Comparison of ENCODE assay signal across 14 cellular contexts in the genomic region with DNA sequence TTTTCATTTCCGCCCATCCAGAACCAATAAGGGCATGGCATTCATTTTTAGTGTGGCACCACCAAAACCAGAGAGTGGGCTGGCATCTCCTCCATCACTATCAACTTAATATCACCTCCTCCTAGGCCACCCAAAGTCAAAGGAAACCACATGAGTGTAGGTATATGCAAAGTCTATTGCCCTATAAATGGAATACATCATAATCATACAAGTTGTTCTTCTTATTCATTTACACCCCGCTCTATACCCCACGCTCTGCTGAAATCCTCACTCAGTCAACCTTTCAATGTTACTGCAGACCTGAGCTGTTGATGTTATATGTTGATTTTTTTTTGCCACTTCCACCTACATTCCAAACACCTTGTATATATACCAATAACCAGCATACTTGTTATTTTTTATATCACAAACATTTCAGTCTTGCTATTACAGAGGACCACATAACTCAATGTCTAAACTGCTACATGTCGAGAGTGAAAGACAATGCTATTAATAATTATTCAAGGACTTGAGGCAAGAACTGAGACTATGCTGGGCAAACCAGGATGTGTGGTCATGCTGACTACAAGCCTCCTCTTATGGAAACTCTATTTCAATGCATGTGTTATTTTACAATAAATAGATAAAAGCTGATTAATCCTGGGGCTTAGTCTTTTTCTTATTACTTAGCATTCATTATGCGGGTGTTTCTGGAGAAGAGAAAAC.
DNase-seq lines count a peak whose midpoint lies in the region; ATAC-seq and TF ChIP-seq lines count a peak whose summit lies in the region.
"Had no signal": no experiment of that assay in that cellular context is flagged by ENCODE, and none has a peak within 500 bp of the region (broad histone marks: within the 10 kb centered on the region; RNA-seq: fewer than 3 reads in every experiment).

No MANE protein-coding gene starts in this region.

- no peak overlapping the region for H2AFZ ChIP-seq in osteoblast (ENCODE audit: low read length)
- H2AFZ ChIP-seq in hepatocyte, result no peak overlapping the region

- H3K79me2 ChIP-seq in osteoblast (ENCODE audit: insufficient read depth, low read length), result no peaks in the 10 kb centered on the region
- no peaks in the 10 kb centered on the region for H3K79me2 ChIP-seq in hepatocyte

- H3K9me3 ChIP-seq in osteoblast (ENCODE audit: low read depth, low read length) (no peaks in the 10 kb centered on the region), hepatocyte (ENCODE audit: low read depth) (no peaks in the 10 kb centered on the region)
- H3K9me3 ChIP-seq: neutrophil had no signal

- H3K27ac ChIP-seq in osteoblast (ENCODE audit: low read depth, low read length) (no peak overlapping the region), hepatocyte (no peak overlapping the region)
- H3K27ac ChIP-seq: HL-60, neutrophil had no signal

- H3K36me3 ChIP-seq in osteoblast (ENCODE audit: insufficient read depth, low read length) (no peaks in the 10 kb centered on the region), hepatocyte (replicated peaks; ENCODE audit: insufficient read depth, low read depth) (no peaks in the 10 kb centered on the region)
- H3K36me3 ChIP-seq: neutrophil had no signal

- H3K27me3 ChIP-seq in osteoblast (ENCODE audit: insufficient read depth, low read length) (no peaks in the 10 kb centered on the region), hepatocyte (no peaks in the 10 kb centered on the region)
- H3K27me3 ChIP-seq: neutrophil had no signal

- peak overlapping the region; percentile 60 for H3K4me2 ChIP-seq in osteoblast (ENCODE audit: insufficient read depth, low read length)
- H3K4me2 ChIP-seq in hepatocyte, result no peak overlapping the region

- H4K20me1 ChIP-seq in osteoblast (ENCODE audit: insufficient read depth, low read length), result no peaks in the 10 kb centered on the region
- no peaks in the 10 kb centered on the region for H4K20me1 ChIP-seq in hepatocyte (ENCODE audit: insufficient read depth, poor library complexity, severe bottlenecking)

- no peaks in the 10 kb centered on the region for H3K9me2 ChIP-seq in hepatocyte (replicated peaks; ENCODE audit: insufficient read depth)

- DNase-seq in osteoblast (ENCODE audit: insufficient read length, low spot score, missing footprints) (no peak), NCI-H2029 (lab: John Stamatoyannopoulos, UW) (no peak), hepatocyte (ENCODE audit: low spot score) (no peak), COLO668 (lab: John Stamatoyannopoulos, UW; ENCODE audit: unreplicated experiment) (no peak)
- DNase-seq: H7, Kasumi-1, mesendoderm, NCI-H1930, SHP77 treated with DMSO at 0.1 percent for 48 hours had no signal

- WGBS in hepatocyte (ENCODE audit: low lambda C conversion rate, missing lambda C conversion rate), result 88% methylated on average over 5 of the region's 5 CpGs

- H3K4me1 ChIP-seq in osteoblast (ENCODE audit: insufficient read depth, low read length) (peaks cover 6% of the 10 kb centered on the region), hepatocyte (ENCODE audit: insufficient read depth) (no peaks in the 10 kb centered on the region)

- ATAC-seq in GM19043 (IDR thresholded peaks at IDR 0.05; ENCODE audit: low read depth, unreplicated experiment) (peak; percentile 89), GM21576 (IDR thresholded peaks at IDR 0.05; ENCODE audit: unreplicated experiment) (peak; percentile 80), HG03175 (IDR thresholded peaks at IDR 0.05; ENCODE audit: unreplicated experiment) (peak; percentile 95)

- H3K4me3 ChIP-seq in osteoblast (ENCODE audit: insufficient read depth, low read length), result no peak overlapping the region
- no peak overlapping the region for H3K4me3 ChIP-seq in hepatocyte

- no peak for TF ChIP-seq CTCF in osteoblast (IDR thresholded peaks at IDR 0.05; ENCODE audit: extremely low read depth, low read depth, low read length)
- no peak for TF ChIP-seq CTCF in hepatocyte (IDR thresholded peaks at IDR 0.05; ENCODE audit: poor library complexity)
